1 cellular context compared by ENCODE assay signal in the genomic region with DNA sequence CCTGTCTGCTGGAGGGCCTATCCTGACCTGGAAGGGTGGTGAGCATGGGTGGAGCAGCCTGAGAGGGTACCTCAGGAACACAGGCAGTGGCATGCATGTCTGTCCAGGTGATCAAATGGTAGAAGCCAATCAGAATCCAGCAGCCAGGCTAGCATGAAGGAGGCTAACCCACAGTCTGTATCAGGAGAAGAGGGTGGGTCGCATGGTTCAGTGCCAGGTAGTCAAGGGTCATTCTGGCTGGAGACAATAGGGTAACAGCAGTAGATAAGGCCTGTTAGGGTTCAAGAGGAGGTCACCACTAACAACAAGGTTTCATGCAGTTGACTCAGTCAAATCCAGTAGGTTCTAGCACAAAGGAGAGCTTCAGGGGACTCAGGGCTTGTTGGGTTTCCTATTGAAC.
TF ChIP-seq lines count a peak whose summit lies in the region.

No MANE protein-coding gene starts in this region.

TF ChIP-seq in K562, 482 proteins besides CTCF, POLR2A, EP300 and RAD21:
- TF ChIP-seq, protein P1, sequence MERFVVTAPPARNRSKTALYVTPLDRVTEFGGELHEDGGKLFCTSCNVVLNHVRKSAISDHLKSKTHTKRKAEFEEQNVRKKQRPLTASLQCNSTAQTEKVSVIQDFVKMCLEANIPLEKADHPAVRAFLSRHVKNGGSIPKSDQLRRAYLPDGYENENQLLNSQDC (CRISPR knock-in tag; IDR thresholded peaks at IDR 0.05), result no peak
- TF ChIP-seq SOX6 (IDR thresholded peaks at IDR 0.05) (peak; percentile 45; the same call in 1 of the 2 replicates), CBFA2T3 (IDR thresholded peaks at IDR 0.05) (0 out of 2 replicates have a peak, but pooled peaks have one; percentile 9), PTBP1 (IDR thresholded peaks at IDR 0.05; ENCODE audit: low read depth, low read length) (no peak)
